ENCODE assay signal across 8 cellular contexts in genomic region chr5:152142845-152143469, GRCh38.
DNase-seq lines count a peak whose midpoint lies in the region; ATAC-seq, FAIRE-seq and TF ChIP-seq lines count a peak whose summit lies in the region.

No MANE protein-coding gene starts in this region.

- H3K4me2 ChIP-seq in OCI-LY3 (ENCODE audit: low read length), result no peak overlapping the region
- H3K4me2 ChIP-seq in neural cell (ENCODE audit: low read length), result no peak overlapping the region

- no peaks in the 10 kb centered on the region for H3F3A ChIP-seq in neural cell (ENCODE audit: insufficient read depth, low read length, poor library complexity, severe bottlenecking)

- H3K4me1 ChIP-seq in OCI-LY3 (ENCODE audit: low read length) (no peaks in the 10 kb centered on the region), esophagus squamous epithelium (no peaks in the 10 kb centered on the region)

- H4K20me1 ChIP-seq in OCI-LY3 (ENCODE audit: insufficient read depth, low read length) (no peaks in the 10 kb centered on the region), neural cell (ENCODE audit: insufficient read depth) (no peaks in the 10 kb centered on the region)

- DNase-seq in BJ (ENCODE audit: low read depth), result no peak
- peak; percentile 44 for DNase-seq in GM19239 (ENCODE audit: insufficient read length, low spot score)
- peak; percentile 47 for DNase-seq in activated T-cell treated with anti-CD3 and anti-CD28 coated beads for 24 hours (ENCODE audit: low read depth)
- DNase-seq in esophagus squamous epithelium (lab: John Stamatoyannopoulos, UW), result no peak
- peak in 40 of 49 donors; percentile 1 to 63 (median 20) for DNase-seq in substantia nigra (lab: John Stamatoyannopoulos, UW)

- peak; percentile 82 for TF ChIP-seq RAD21 in neural cell (conservative IDR thresholded peaks at IDR 0.05)

- peak; percentile 65 for ATAC-seq in HG03439 (IDR thresholded peaks at IDR 0.05; ENCODE audit: unreplicated experiment)

- H3K9ac ChIP-seq in OCI-LY3 (ENCODE audit: low read length), result no peak overlapping the region
- no peak overlapping the region for H3K9ac ChIP-seq in neural cell (ENCODE audit: low read length)

- H3K27ac ChIP-seq in OCI-LY3 (ENCODE audit: low read length) (no peak overlapping the region), esophagus squamous epithelium (no peak overlapping the region), neural cell (ENCODE audit: low read length) (no peak overlapping the region), substantia nigra (ENCODE audit: low read depth, low read length, poor library complexity, severe bottlenecking) (no peak overlapping the region)

- CTCF ChIA-PET in BJ (lab: Yijun Ruan, JAX), result interaction anchor here (0.7 to 6.4 kb wide), 26 partner anchors 9 to 484 kb away, joined by 3 to 203 read pairs (median 4); no protein-coding TSS in a partner anchor

- POLR2A ChIA-PET in BJ (lab: Charles Lee), result no interaction called here

- no peak for TF ChIP-seq POLR2A in esophagus squamous epithelium (IDR thresholded peaks at IDR 0.05)

- no peaks in the 10 kb centered on the region for H3K9me2 ChIP-seq in neural cell (ENCODE audit: insufficient read depth, low read length)

- H2AFZ ChIP-seq in OCI-LY3 (ENCODE audit: low read depth, low read length) (no peak overlapping the region), neural cell (ENCODE audit: low read depth, low read length) (no peak overlapping the region)

- H3K9me3 ChIP-seq in OCI-LY3 (ENCODE audit: insufficient read depth, low read length) (no peaks in the 10 kb centered on the region), esophagus squamous epithelium (no peaks in the 10 kb centered on the region), neural cell (ENCODE audit: low read length) (no peaks in the 10 kb centered on the region)

- intact Hi-C loops in esophagus squamous epithelium (cut with DNase I), result loop anchor here (10.0 kb wide), 1 partner anchor 318 kb away; no protein-coding TSS in a partner anchor

- peak; percentile 84 for FAIRE-seq in GM19239 (lab: Jason Lieb, UNC)

- H3K36me3 ChIP-seq in BJ (ENCODE audit: control insufficient read depth, insufficient read depth, low read length) (no peaks in the 10 kb centered on the region), OCI-LY3 (replicated peaks; ENCODE audit: low read depth, low read length) (no peaks in the 10 kb centered on the region), esophagus squamous epithelium (no peaks in the 10 kb centered on the region), neural cell (ENCODE audit: insufficient read depth, low read length) (no peaks in the 10 kb centered on the region)

- WGBS in esophagus squamous epithelium, 2 donors, result 11 to 20% methylated on average over 3 of the region's 3 CpGs

- TF ChIP-seq EP300 in neural cell (conservative IDR thresholded peaks at IDR 0.05; ENCODE audit: poor library complexity, severe bottlenecking), result no peak

- H3K79me2 ChIP-seq in OCI-LY3 (ENCODE audit: low read length), result no peaks in the 10 kb centered on the region
- no peaks in the 10 kb centered on the region for H3K79me2 ChIP-seq in neural cell (replicated peaks; ENCODE audit: insufficient read depth, low read length)

- H3K27me3 ChIP-seq in BJ (ENCODE audit: control insufficient read depth, insufficient read depth, low read length) (no peaks in the 10 kb centered on the region), OCI-LY3 (ENCODE audit: low read depth, low read length) (no peaks in the 10 kb centered on the region; the same call in 1 of the 2 replicates), esophagus squamous epithelium (no peaks in the 10 kb centered on the region), neural cell (ENCODE audit: insufficient read depth, low read depth, low read length) (no peaks in the 10 kb centered on the region)

- no peak overlapping the region for H3K4me3 ChIP-seq in BJ (ENCODE audit: low read depth, low read length)
- H3K4me3 ChIP-seq in OCI-LY3 (ENCODE audit: low read length), result no peak overlapping the region
- no peak overlapping the region for H3K4me3 ChIP-seq in esophagus squamous epithelium
- no peak overlapping the region for H3K4me3 ChIP-seq in neural cell (ENCODE audit: low read length)

- peak; percentile 90 for TF ChIP-seq CTCF in BJ (IDR thresholded peaks at IDR 0.05; ENCODE audit: insufficient read depth, low read depth, low read length)
- TF ChIP-seq CTCF in OCI-LY3 (IDR thresholded peaks at IDR 0.05; ENCODE audit: low read depth, low read length), result peak; percentile 72
- TF ChIP-seq CTCF in esophagus squamous epithelium (IDR thresholded peaks at IDR 0.05), result peak; percentile 53 to 76 (median 65)
- peak; percentile 83 for TF ChIP-seq CTCF in neural cell (IDR thresholded peaks at IDR 0.05; ENCODE audit: poor library complexity, severe bottlenecking)

TF ChIP-seq in neural cell, 6 proteins besides CTCF, POLR2A, EP300 and RAD21:
- TF ChIP-seq SMC3 (conservative IDR thresholded peaks at IDR 0.05; ENCODE audit: poor library complexity) (peak; percentile 87), POLR2AphosphoS5 (IDR thresholded peaks at IDR 0.05) (no peak), REST (IDR thresholded peaks at IDR 0.05; ENCODE audit: borderline replicate concordance) (no peak), TAF1 (IDR thresholded peaks at IDR 0.05; ENCODE audit: low read depth) (no peak), EZH2 (IDR thresholded peaks at IDR 0.05; ENCODE audit: borderline replicate concordance, insufficient read depth, low read length, poor library complexity, severe bottlenecking) (no peak), MXI1 (conservative IDR thresholded peaks at IDR 0.05; ENCODE audit: poor library complexity, severe bottlenecking) (no peak)

Comparison
In these comparisons a context has a peak if more than half of its experiments do, and no peak if none do; other contexts are left out.
1. DNase-seq: peak in GM19239 (single experiment), activated T-cell treated with anti-CD3 and anti-CD28 coated beads for 24 hours (single experiment) and substantia nigra (40 of 49); none in BJ (single experiment) and esophagus squamous epithelium (single experiment).
2. Peak in every context shown above with its lines, with median percentiles within 50 percentile points of each other: CTCF ChIP-seq.